31 cellular contexts compared by ENCODE assay signal in genomic region chr16:74718140-74718539, GRCh38. TPM values are rescaled to one million over a fixed set of nuclear protein-coding genes. Genes with fewer than 3 reads are reported as not detected.
"Had no signal": no experiment of that assay in that cellular context is flagged by ENCODE, and none has a peak within 500 bp of the region (broad histone marks: within the 10 kb centered on the region; RNA-seq: fewer than 3 reads in every experiment).

No MANE protein-coding gene starts in this region.

- H3K4me1 ChIP-seq: body of pancreas, breast epithelium, Peyer's patch, SJSA1 had no signal

- H3K36me3 ChIP-seq: breast epithelium, Peyer's patch, SJSA1 had no signal

- H3K36me3 Mint-ChIP-seq: activated naive CD4-positive, alpha-beta T cell treated with anti-CD3 and anti-CD28 coated beads, Interleukin-2, amount 50 U/mL, for 24 hours; activated naive CD8-positive, alpha-beta T cell treated with anti-CD3 and anti-CD28 coated beads, Interleukin-2, amount 10 ng/mL, durations not matched to agents 7 days and 5 days had no signal

- H3K27me3 Mint-ChIP-seq: activated naive CD4-positive, alpha-beta T cell treated with anti-CD3 and anti-CD28 coated beads, Interleukin-2, amount 50 U/mL, for 24 hours; activated T-cell treated with anti-CD3 and anti-CD28 coated beads, Interleukin-2, amount 50 U/mL, for 24 hours had no signal

- DNase-seq: activated CD4-positive, alpha-beta T cell treated with anti-CD3 and anti-CD28 coated beads, Interleukin-2, amount 10 ng/mL, durations not matched to agents 7 days and 5 days; activated CD4-positive, alpha-beta T cell treated with anti-CD3 and anti-CD28 coated beads, Interleukin-2, amount 50 U/mL, for 48 hours; activated CD8-positive, alpha-beta T cell treated with anti-CD3 and anti-CD28 coated beads, Interleukin-2, amount 10 ng/mL, durations not matched to agents 7 days and 5 days; activated gamma-delta T cell; activated naive CD4-positive, alpha-beta T cell treated with Interleukin-2 at 50 U/mL for 16 hours; activated naive CD8-positive, alpha-beta T cell treated with anti-CD3 and anti-CD28 coated beads, Interleukin-2, amount 10 ng/mL, durations not matched to agents 7 days and 5 days; activated T-cell treated with anti-CD3 and anti-CD28 coated beads, Interleukin-2, amount 50 U/mL, for 24 hours; amygdala; body of pancreas; Kasumi-1; KG1; MM.1S; MV-4-11; NCI-H1092; NCI-H1436 treated with DMSO at 0.1 percent for 48 hours; NCI-H1694 treated with DMSO at 0.1 percent for 48 hours; NCI-H2029; NCI-H345; NCI-H524 treated with DMSO at 0.1 percent for 48 hours; PC-3; RPMI8226; SHP77 treated with DMSO at 0.1 percent for 48 hours had no signal

- H3K4me3 ChIP-seq: body of pancreas, breast epithelium, Peyer's patch, SJSA1 had no signal

- H3K9me3 ChIP-seq: body of pancreas, breast epithelium, Peyer's patch, SJSA1, SK-N-SH had no signal

- H3K9me3 Mint-ChIP-seq: activated CD4-positive, alpha-beta T cell treated with anti-CD3 and anti-CD28 coated beads, Interleukin-2, amount 10 ng/mL, durations not matched to agents 7 days and 5 days; activated naive CD4-positive, alpha-beta T cell treated with anti-CD3 and anti-CD28 coated beads, Interleukin-2, amount 50 U/mL, for 24 hours; activated naive CD8-positive, alpha-beta T cell treated with anti-CD3 and anti-CD28 coated beads, Interleukin-2, amount 10 ng/mL, durations not matched to agents 7 days and 5 days; activated T-cell treated with anti-CD3 and anti-CD28 coated beads, Interleukin-2, amount 50 U/mL, for 24 hours; activated T-helper 2 cell treated with anti-CD3 and anti-CD28 coated beads, Interferon-gamma antibody, Interleukin-2, Interleukin-4, amounts not matched to agents 10 μg/mL and 5 μg/mL and 100 μg/mL, durations not matched to agents 14 hours and 24 hours and 36 hours; T-helper 1 cell treated with Interleukin-12 subunit alpha and Interleukin-12 subunit beta and Interleukin-4 antibody, amounts not matched to agents 30 μg/mL and 1 μg/mL, for 36 hours; T-helper 2 cell treated with Interferon-gamma antibody and Interleukin-4, amounts not matched to agents 5 μg/mL and 100 μg/mL, for 36 hours had no signal

- H3K27ac ChIP-seq: body of pancreas, breast epithelium, Peyer's patch, SJSA1 had no signal

- H3K9ac ChIP-seq: SK-N-SH had no signal

- H3K4me2 ChIP-seq: SK-N-SH had no signal

- H3K27ac Mint-ChIP-seq: activated CD4-positive, alpha-beta T cell treated with anti-CD3 and anti-CD28 coated beads, Interleukin-2, amount 10 ng/mL, durations not matched to agents 7 days and 5 days; activated CD8-positive, alpha-beta T cell treated with anti-CD3 and anti-CD28 coated beads, Interleukin-2, amount 10 ng/mL, durations not matched to agents 7 days and 5 days; activated naive CD4-positive, alpha-beta T cell treated with anti-CD3 and anti-CD28 coated beads, Interleukin-2, amount 50 U/mL, for 24 hours; activated naive CD8-positive, alpha-beta T cell treated with anti-CD3 and anti-CD28 coated beads, Interleukin-2, amount 10 ng/mL, durations not matched to agents 7 days and 5 days; activated T-cell treated with anti-CD3 and anti-CD28 coated beads, Interleukin-2, amount 50 U/mL, for 24 hours; activated T-helper 2 cell treated with anti-CD3 and anti-CD28 coated beads, Interferon-gamma antibody, Interleukin-2, Interleukin-4, amounts not matched to agents 10 μg/mL and 5 μg/mL and 100 μg/mL, durations not matched to agents 14 hours and 24 hours and 36 hours; T-helper 1 cell treated with Interleukin-12 subunit alpha and Interleukin-12 subunit beta and Interleukin-4 antibody, amounts not matched to agents 30 μg/mL and 1 μg/mL, for 36 hours; T-helper 2 cell treated with Interferon-gamma antibody and Interleukin-4, amounts not matched to agents 5 μg/mL and 100 μg/mL, for 36 hours had no signal

- ATAC-seq: activated CD8-positive, alpha-beta T cell treated with anti-CD3 and anti-CD28 coated beads, Interleukin-2, amount 10 ng/mL, durations not matched to agents 7 days and 5 days; body of pancreas; PC-3 had no signal

- H3K4me3 Mint-ChIP-seq: activated CD4-positive, alpha-beta T cell treated with anti-CD3 and anti-CD28 coated beads, Interleukin-2, amount 10 ng/mL, durations not matched to agents 7 days and 5 days; activated CD8-positive, alpha-beta T cell treated with anti-CD3 and anti-CD28 coated beads, Interleukin-2, amount 10 ng/mL, durations not matched to agents 7 days and 5 days; activated naive CD4-positive, alpha-beta T cell treated with anti-CD3 and anti-CD28 coated beads, Interleukin-2, amount 50 U/mL, for 24 hours; activated naive CD8-positive, alpha-beta T cell treated with anti-CD3 and anti-CD28 coated beads, Interleukin-2, amount 10 ng/mL, durations not matched to agents 7 days and 5 days; activated T-cell treated with anti-CD3 and anti-CD28 coated beads, Interleukin-2, amount 50 U/mL, for 24 hours; T-helper 1 cell treated with Interleukin-12 subunit alpha and Interleukin-12 subunit beta and Interleukin-4 antibody, amounts not matched to agents 30 μg/mL and 1 μg/mL, for 36 hours; T-helper 2 cell treated with Interferon-gamma antibody and Interleukin-4, amounts not matched to agents 5 μg/mL and 100 μg/mL, for 36 hours had no signal

- H3K4me1 Mint-ChIP-seq: activated CD4-positive, alpha-beta T cell treated with anti-CD3 and anti-CD28 coated beads, Interleukin-2, amount 10 ng/mL, durations not matched to agents 7 days and 5 days; activated naive CD4-positive, alpha-beta T cell treated with anti-CD3 and anti-CD28 coated beads, Interleukin-2, amount 50 U/mL, for 24 hours; activated naive CD8-positive, alpha-beta T cell treated with anti-CD3 and anti-CD28 coated beads, Interleukin-2, amount 10 ng/mL, durations not matched to agents 7 days and 5 days had no signal

- H3K27me3 ChIP-seq: body of pancreas, breast epithelium, Peyer's patch, SJSA1 had no signal

RNA-seq across cellular contexts. Expression of gene FA2H, which starts 56.5 kb away (rescaled TPM):
- total RNA-seq: activated CD8-positive, alpha-beta T cell treated with anti-CD3 and anti-CD28 coated beads, Interleukin-2, amount 10 ng/mL, durations not matched to agents 7 days and 5 days; activated naive CD8-positive, alpha-beta T cell treated with anti-CD3 and anti-CD28 coated beads, Interleukin-2, amount 10 ng/mL, durations not matched to agents 7 days and 5 days; activated T-helper 2 cell treated with anti-CD3 and anti-CD28 coated beads, Interferon-gamma antibody, Interleukin-2, Interleukin-4, amounts not matched to agents 10 μg/mL and 5 μg/mL and 100 μg/mL, durations not matched to agents 14 hours and 24 hours and 36 hours; cardiac septum; SJSA1 had no signal
- polyA plus RNA-seq: SK-N-SH had no signal
